ENCODE assay signal across 10 cellular contexts in genomic region chr10:70440296-70441160, GRCh38. TPM values are rescaled to one million over a fixed set of nuclear protein-coding genes. Genes with fewer than 3 reads are reported as not detected.
A peak's percentile ranks its signal among the peaks of the same experiment; 100 is the strongest.
DNase-seq lines count a peak whose midpoint lies in the region; ATAC-seq and TF ChIP-seq lines count a peak whose summit lies in the region.
"Had no signal": no experiment of that assay in that cellular context is flagged by ENCODE, and none has a peak within 500 bp of the region (broad histone marks: within the 10 kb centered on the region; RNA-seq: fewer than 3 reads in every experiment).

No MANE protein-coding gene starts in this region.

- H3K9ac ChIP-seq in SK-N-MC (ENCODE audit: insufficient read length) (no peak overlapping the region), endodermal cell (ENCODE audit: extremely low read depth, low read length, poor library complexity, severe bottlenecking) (peak overlapping the region; percentile 100)

- CTCF ChIA-PET in CD4-positive, alpha-beta memory T cell (lab: Charles Lee; ENCODE audit: partially characterized antibody), result interaction anchor here (1.0 kb wide), 1 partner anchor 31 kb away, joined by 3 read pairs; no protein-coding TSS in a partner anchor

- peak in 2 of 5 donors; percentile 9 to 16 for DNase-seq in CD4-positive, alpha-beta memory T cell
- DNase-seq in SK-N-MC (ENCODE audit: low read depth, low spot score), result no peak
- DNase-seq in endodermal cell, result peak; percentile 92
- no peak for DNase-seq in MG63
- no peak for DNase-seq in NCI-H187 treated with DMSO at 0.1 percent for 48 hours (lab: John Stamatoyannopoulos, UW)
- no peak for DNase-seq in G401 (ENCODE audit: low spot score)
- DNase-seq: cortex of kidney had no signal

- peaks cover 18% of the 10 kb centered on the region for H3K4me1 ChIP-seq in CD4-positive, alpha-beta memory T cell (ENCODE audit: insufficient read depth, low read length)
- peaks cover 14% of the 10 kb centered on the region for H3K4me1 ChIP-seq in endodermal cell (ENCODE audit: control insufficient read depth, insufficient read depth, low read length)

- H3K4me1 Mint-ChIP-seq in CD4-positive, alpha-beta memory T cell, result peaks cover 7 to 26% (median 15%) of the 10 kb centered on the region in 4 donors
- H3K4me1 Mint-ChIP-seq in endodermal cell (peaks cover 39% of the 10 kb centered on the region), nephron (peaks cover 18% of the 10 kb centered on the region)

- POLR2A ChIA-PET in CD4-positive, alpha-beta memory T cell (lab: Charles Lee; ENCODE audit: partially characterized antibody), result no interaction called here

- no peaks in the 10 kb centered on the region for H3K9me3 Mint-ChIP-seq in CD4-positive, alpha-beta memory T cell
- H3K9me3 Mint-ChIP-seq in endodermal cell (no peaks in the 10 kb centered on the region), nephron (peaks cover 3% of the 10 kb centered on the region)

- H3K27ac Mint-ChIP-seq in CD4-positive, alpha-beta memory T cell, result peak overlapping the region in 1 of 7 donors; percentile 57
- H3K27ac Mint-ChIP-seq in endodermal cell (peak overlapping the region; percentile 96), nephron (no peak overlapping the region)

- peak overlapping the region; percentile 71 to 90 (median 80) for H3K4me3 Mint-ChIP-seq in CD4-positive, alpha-beta memory T cell
- H3K4me3 Mint-ChIP-seq in endodermal cell (peak overlapping the region; percentile 85), nephron (peak overlapping the region; percentile 41 to 74 (median 71))

- peaks cover 29% of the 10 kb centered on the region for H3K27me3 ChIP-seq in CD4-positive, alpha-beta memory T cell (ENCODE audit: insufficient read depth, low read length)
- no peaks in the 10 kb centered on the region for H3K27me3 ChIP-seq in endodermal cell (ENCODE audit: control insufficient read depth, insufficient read depth, low read length, poor library complexity, severe bottlenecking)
- peaks cover 10% of the 10 kb centered on the region for H3K27me3 ChIP-seq in MG63

- 2% methylated on average over 34 to 69 of the region's 69 CpGs for WGBS in endodermal cell (ENCODE audit: insufficient coverage in 1 of 2, insufficient read length in 1 of 2), 2 experiments

- no peak overlapping the region for H3K27ac ChIP-seq in CD4-positive, alpha-beta memory T cell (ENCODE audit: low read depth, low read length)
- H3K27ac ChIP-seq in SK-N-MC (no peak overlapping the region), endodermal cell (ENCODE audit: low read depth, low read length) (peak overlapping the region; percentile 69)
- H3K27ac ChIP-seq: pancreas had no signal

- H3K27me3 Mint-ChIP-seq in CD4-positive, alpha-beta memory T cell, result peaks cover 29 to 32% of the 10 kb centered on the region in 2 donors
- H3K27me3 Mint-ChIP-seq in endodermal cell (ENCODE audit: insufficient read depth) (peaks cover 10% of the 10 kb centered on the region), nephron (ENCODE audit: low read depth) (peaks cover 76% of the 10 kb centered on the region)

- no peaks in the 10 kb centered on the region for H3K36me3 ChIP-seq in CD4-positive, alpha-beta memory T cell (ENCODE audit: insufficient read depth, low read length)
- H3K36me3 ChIP-seq in SK-N-MC (ENCODE audit: insufficient read depth, low read length), result no peaks in the 10 kb centered on the region
- peaks cover 39% of the 10 kb centered on the region for H3K36me3 ChIP-seq in endodermal cell (ENCODE audit: control insufficient read depth, insufficient read depth, low read length)
- no peaks in the 10 kb centered on the region for H3K36me3 ChIP-seq in MG63
- H3K36me3 ChIP-seq: pancreas had no signal

- H3K4me3 ChIP-seq in CD4-positive, alpha-beta memory T cell (ENCODE audit: low read length in 2 of 2), result peak overlapping the region; percentile 17 to 35
- H3K4me3 ChIP-seq in SK-N-MC (peak overlapping the region; percentile 43; the same call in 1 of the 2 replicates), endodermal cell (ENCODE audit: low read length) (peak overlapping the region; percentile 99), MG63 (no peak overlapping the region)

- TF ChIP-seq CTCF in endodermal cell (conservative IDR thresholded peaks at IDR 0.05) (no peak), nephron (IDR thresholded peaks at IDR 0.05; ENCODE audit: unreplicated experiment in 3 of 3) (no peak)

- intact Hi-C loops in CD4-positive, alpha-beta memory T cell (cut with micrococcal nuclease), result no loop called here

- in situ Hi-C loops in G401 (cut with HindIII; ENCODE audit: low sequenced_read_pairs), result no loop called here

- ATAC-seq in GM21367 (IDR thresholded peaks at IDR 0.05; ENCODE audit: unreplicated experiment), result no peak

- no peaks in the 10 kb centered on the region for H3K9me3 ChIP-seq in CD4-positive, alpha-beta memory T cell (ENCODE audit: control insufficient read depth in 1 of 2, low read length in 2 of 2)
- H3K9me3 ChIP-seq in SK-N-MC (ENCODE audit: low read depth, low read length) (no peaks in the 10 kb centered on the region), endodermal cell (ENCODE audit: control insufficient read depth, low read length) (no peaks in the 10 kb centered on the region), MG63 (no peaks in the 10 kb centered on the region)
- H3K9me3 ChIP-seq: pancreas had no signal

- H3K36me3 Mint-ChIP-seq in CD4-positive, alpha-beta memory T cell, result no peaks in the 10 kb centered on the region
- H3K36me3 Mint-ChIP-seq in endodermal cell (ENCODE audit: low read depth) (peaks cover 10% of the 10 kb centered on the region), nephron (ENCODE audit: low read depth) (no peaks in the 10 kb centered on the region)

RNA-seq across cellular contexts. Expression of gene NODAL, which starts 1.0 kb away (rescaled TPM):
- total RNA-seq in CD4-positive, alpha-beta memory T cell, result not detected
- under 1 TPM in 1 of 2 donors, not detected in 1; 0.19 TPM for polyA plus RNA-seq in CD4-positive, alpha-beta memory T cell
- total RNA-seq in endodermal cell, result 10 to 100 TPM; 18.2 to 71.0 TPM
- 36.1 TPM for polyA plus RNA-seq in endodermal cell (2013, experiment 1 of 2)
- polyA plus RNA-seq in endodermal cell (2013, experiment 2 of 2), result 39.2 TPM
- not detected in 2 replicates for total RNA-seq in MG63 (2014; rRNA removed; shearing (Covaris generic); ENCODE audit: low replicate concordance)
- 2.8 TPM in 1 of 2 replicates, not detected in the other for total RNA-seq in G401 (2014; rRNA removed; shearing (Covaris generic))
- total RNA-seq: pancreas had no signal
- polyA plus RNA-seq: pancreas had no signal

RNA-seq across cellular contexts. Expression of gene EIF4EBP2, which starts 36.6 kb away (rescaled TPM):
- total RNA-seq in CD4-positive, alpha-beta memory T cell, result 10 to 100 TPM; 54.5 to 56.9 TPM
- polyA plus RNA-seq in CD4-positive, alpha-beta memory T cell, result 10 to 100 TPM; 67.7 to 83.9 TPM
- total RNA-seq in endodermal cell, result 100 to 1,000 TPM; 103 to 119 TPM
- 85.9 TPM for polyA plus RNA-seq in endodermal cell (2013, experiment 1 of 2)
- 81.0 TPM for polyA plus RNA-seq in endodermal cell (2013, experiment 2 of 2)
- 5.1 and 6.1 TPM in 2 replicates for total RNA-seq in MG63 (2014; rRNA removed; shearing (Covaris generic); ENCODE audit: low replicate concordance)
- total RNA-seq in G401 (2014; rRNA removed; shearing (Covaris generic)), result 14.3 and 22.5 TPM in 2 replicates

RNA-seq across cellular contexts. Expression of gene PALD1, which starts 38.0 kb away (rescaled TPM):
- not detected for total RNA-seq in CD4-positive, alpha-beta memory T cell
- polyA plus RNA-seq in CD4-positive, alpha-beta memory T cell, result not detected
- total RNA-seq in endodermal cell, result 10 to 100 TPM; 17.3 to 19.7 TPM
- 12.0 TPM for polyA plus RNA-seq in endodermal cell (2013, experiment 1 of 2)
- polyA plus RNA-seq in endodermal cell (2013, experiment 2 of 2), result 11.6 TPM
- total RNA-seq in MG63 (2014; rRNA removed; shearing (Covaris generic); ENCODE audit: low replicate concordance), result 5.3 and 7.8 TPM in 2 replicates
- total RNA-seq in G401 (2014; rRNA removed; shearing (Covaris generic)), result 31.8 and 34.8 TPM in 2 replicates

RNA-seq across cellular contexts. Expression of gene LRRC20, which starts 58.1 kb away (rescaled TPM):
- 1 to 10 TPM; 2.9 to 3.4 TPM for total RNA-seq in CD4-positive, alpha-beta memory T cell
- 1 to 10 TPM; 3.7 to 4.4 TPM for polyA plus RNA-seq in CD4-positive, alpha-beta memory T cell
- 10 to 100 TPM; 12.9 to 23.0 TPM for total RNA-seq in endodermal cell
- 29.4 TPM for polyA plus RNA-seq in endodermal cell (2013, experiment 1 of 2)
- polyA plus RNA-seq in endodermal cell (2013, experiment 2 of 2), result 29.1 TPM
- total RNA-seq in MG63 (2014; rRNA removed; shearing (Covaris generic); ENCODE audit: low replicate concordance), result 15.8 and 48.2 TPM in 2 replicates
- total RNA-seq in G401 (2014; rRNA removed; shearing (Covaris generic)), result 44.8 and 53.2 TPM in 2 replicates
